In genomic region chr4:176376032-176376614, GRCh38 we compare ENCODE assay signal across 8 cellular contexts. TPM values are rescaled to one million over a fixed set of nuclear protein-coding genes. Genes with fewer than 3 reads are reported as not detected.
DNase-seq lines count a peak whose midpoint lies in the region; ATAC-seq, FAIRE-seq and TF ChIP-seq lines count a peak whose summit lies in the region.

No MANE protein-coding gene starts in this region.

- FAIRE-seq in GM12878 (lab: Jason Lieb, UNC): no peak

- H3K27ac ChIP-seq in GM12878 (ENCODE audit: control insufficient read depth, insufficient read depth): no peak overlapping the region

- POLR2A ChIA-PET in GM12878 (lab: Charles Lee): no interaction called here

- intact Hi-C loops in GM12878 (cut with micrococcal nuclease; ENCODE audit: unreplicated experiment): loop anchor here (2.0 kb wide), 2 partner anchors 267 to 963 kb away; no protein-coding TSS in a partner anchor
- intact Hi-C loops in mucosa of descending colon (cut with DNase I, micrococcal nuclease): loop anchor here (10.0 kb wide), 1 partner anchor 669 kb away; no protein-coding TSS in a partner anchor

- no peak for TF ChIP-seq EP300 in Ishikawa (IDR thresholded peaks at IDR 0.05; ENCODE audit: borderline replicate concordance)
- TF ChIP-seq EP300 in GM12878 (IDR thresholded peaks at IDR 0.05; ENCODE audit: borderline replicate concordance in 1 of 2, control insufficient read depth in 1 of 2, low read depth in 2 of 2, low read length in 2 of 2): no peak

- H3K79me2 ChIP-seq in GM12878 (ENCODE audit: control insufficient read depth, insufficient read depth, low read length): no peaks in the 10 kb centered on the region

- no peak overlapping the region for H3K9ac ChIP-seq in GM12878 (ENCODE audit: control insufficient read depth, insufficient read depth, low read length)

- 0% methylated on average over 2 of the region's 2 CpGs for WGBS in GM12878 (ENCODE audit: insufficient coverage, insufficient replicate concordance, low lambda C conversion rate, missing lambda C conversion rate)

- H3K36me3 ChIP-seq in GM12878 (ENCODE audit: control insufficient read depth in 2 of 2, insufficient read depth in 2 of 2, low read length in 1 of 2) (no peaks in the 10 kb centered on the region), mucosa of descending colon (ENCODE audit: low read depth) (no peaks in the 10 kb centered on the region)

- no TSS peak for BruUV-seq in GM12878 (replicated peaks; lab: Mats Ljungman, UMichigan)

- no peaks in the 10 kb centered on the region for H3K27me3 ChIP-seq in GM12878 (replicated peaks in 1 of 2; ENCODE audit: control insufficient read depth in 2 of 2, insufficient read depth in 2 of 2, low read length in 1 of 2)

- CTCF ChIA-PET in GM12878 (lab: Yijun Ruan, JAX): interaction anchor here (0.6 to 7.6 kb wide), 10 partner anchors 13 to 676 kb away, joined by 3 to 109 read pairs (median 7); no protein-coding TSS in a partner anchor

- no peak overlapping the region for H2AFZ ChIP-seq in GM12878 (ENCODE audit: control insufficient read depth, low read depth, low read length)

- SMC1A ChIA-PET in GM12878 (lab: Charles Lee; ENCODE audit: uncharacterized antibody, unreplicated experiment): interaction anchor here (0.9 to 4.1 kb wide), 3 partner anchors 10 to 682 kb away, joined by 3 to 66 read pairs (median 5); no protein-coding TSS in a partner anchor

- H3K4me3 ChIP-seq in GM12878: no peak overlapping the region
- no peak overlapping the region for H3K4me3 ChIP-seq in mucosa of descending colon

- H3K4me1 ChIP-seq in GM12878 (ENCODE audit: control insufficient read depth, insufficient read depth, low read length): no peaks in the 10 kb centered on the region
- H3K4me1 ChIP-seq in mucosa of descending colon (ENCODE audit: low read depth): no peaks in the 10 kb centered on the region

- ATAC-seq in GM12878: no peak
- no peak for ATAC-seq in mucosa of descending colon
- no peak for ATAC-seq in activated CD4-positive, CD25-positive, alpha-beta regulatory T cell treated with anti-CD3 and anti-CD28 coated beads, Interleukin-2, amount 50 U/mL, for 24 hours

- peak; percentile 43 for DNase-seq in EH (ENCODE audit: low read depth)
- DNase-seq in GM12878 (ENCODE audit: low read depth, low spot score): no peak
- no peak for DNase-seq in mucosa of descending colon
- DNase-seq in nucleus accumbens (lab: John Stamatoyannopoulos, UW): no peak
- no peak for DNase-seq in HuH-7.5 (ENCODE audit: low spot score)
- DNase-seq in ecto neural progenitor cell (ENCODE audit: low spot score): no peak

- TF ChIP-seq POLR2A in GM12878 (IDR thresholded peaks at IDR 0.05; ENCODE audit: low read depth, low read length): no peak

- in situ Hi-C loops in GM12878 (cut with MboI): loop anchor here (5.0 to 10.0 kb wide), 2 partner anchors 269 to 676 kb away; no protein-coding TSS in a partner anchor

- no peak overlapping the region for H3K4me2 ChIP-seq in GM12878 (ENCODE audit: control insufficient read depth, insufficient read depth)

- no peaks in the 10 kb centered on the region for H3K9me3 ChIP-seq in GM12878 (replicated peaks; ENCODE audit: control insufficient read depth, insufficient read depth, low read length)
- no peaks in the 10 kb centered on the region for H3K9me3 ChIP-seq in mucosa of descending colon

- TF ChIP-seq CTCF in GM12878 (IDR thresholded peaks at IDR 0.05 in 2 of 3, conservative IDR thresholded peaks at IDR 0.05 in 1 of 3; ENCODE audit: control insufficient read depth in 2 of 3, extremely low read depth in 1 of 3, insufficient read depth in 1 of 3, low read depth in 3 of 3, low read length in 3 of 3) (peak; percentile 35 to 49 (median 46); a peak in 4 of 6 replicates), mucosa of descending colon (IDR thresholded peaks at IDR 0.05) (peak; percentile 17)

- RAD21 ChIA-PET in GM12878 (lab: Charles Lee; ENCODE audit: unreplicated experiment): interaction anchor here (1.2 to 3.3 kb wide), 3 partner anchors 671 to 681 kb away, joined by 3 to 51 read pairs (median 6); no protein-coding TSS in a partner anchor

- TF ChIP-seq RAD21 in Ishikawa (IDR thresholded peaks at IDR 0.05; ENCODE audit: low read depth) (peak; percentile 53), GM12878 (IDR thresholded peaks at IDR 0.05; ENCODE audit: insufficient read depth, low read depth, low read length) (peak; percentile 52; the same call in 1 of the 2 replicates)

- no peaks in the 10 kb centered on the region for H4K20me1 ChIP-seq in GM12878 (ENCODE audit: control insufficient read depth, insufficient read depth)

TF ChIP-seq in Ishikawa, 13 proteins besides CTCF, POLR2A, EP300 and RAD21 (continues in another document):
- no peak for TF ChIP-seq CEBPB (IDR thresholded peaks at IDR 0.05)
- TF ChIP-seq TCF12 (IDR thresholded peaks at IDR 0.05; ENCODE audit: low read depth): no peak
- no peak for TF ChIP-seq FOXM1 (IDR thresholded peaks at IDR 0.05; ENCODE audit: borderline replicate concordance, low read depth)
- TF ChIP-seq, protein P1, sequence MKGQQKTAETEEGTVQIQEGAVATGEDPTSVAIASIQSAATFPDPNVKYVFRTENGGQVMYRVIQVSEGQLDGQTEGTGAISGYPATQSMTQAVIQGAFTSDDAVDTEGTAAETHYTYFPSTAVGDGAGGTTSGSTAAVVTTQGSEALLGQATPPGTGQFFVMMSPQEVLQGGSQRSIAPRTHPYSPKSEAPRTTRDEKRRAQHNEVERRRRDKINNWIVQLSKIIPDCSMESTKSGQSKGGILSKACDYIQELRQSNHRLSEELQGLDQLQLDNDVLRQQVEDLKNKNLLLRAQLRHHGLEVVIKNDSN (IDR thresholded peaks at IDR 0.05): no peak

TF ChIP-seq in GM12878, 131 proteins besides CTCF, POLR2A, EP300 and RAD21 (continues in another document):
- TF ChIP-seq, protein P2, sequence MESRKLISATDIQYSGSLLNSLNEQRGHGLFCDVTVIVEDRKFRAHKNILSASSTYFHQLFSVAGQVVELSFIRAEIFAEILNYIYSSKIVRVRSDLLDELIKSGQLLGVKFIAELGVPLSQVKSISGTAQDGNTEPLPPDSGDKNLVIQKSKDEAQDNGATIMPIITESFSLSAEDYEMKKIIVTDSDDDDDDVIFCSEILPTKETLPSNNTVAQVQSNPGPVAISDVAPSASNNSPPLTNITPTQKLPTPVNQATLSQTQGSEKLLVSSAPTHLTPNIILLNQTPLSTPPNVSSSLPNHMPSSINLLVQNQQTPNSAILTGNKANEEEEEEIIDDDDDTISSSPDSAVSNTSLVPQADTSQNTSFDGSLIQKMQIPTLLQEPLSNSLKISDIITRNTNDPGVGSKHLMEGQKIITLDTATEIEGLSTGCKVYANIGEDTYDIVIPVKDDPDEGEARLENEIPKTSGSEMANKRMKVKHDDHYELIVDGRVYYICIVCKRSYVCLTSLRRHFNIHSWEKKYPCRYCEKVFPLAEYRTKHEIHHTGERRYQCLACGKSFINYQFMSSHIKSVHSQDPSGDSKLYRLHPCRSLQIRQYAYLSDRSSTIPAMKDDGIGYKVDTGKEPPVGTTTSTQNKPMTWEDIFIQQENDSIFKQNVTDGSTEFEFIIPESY (IDR thresholded peaks at IDR 0.05): no peak
- TF ChIP-seq SMC3 (IDR thresholded peaks at IDR 0.05; ENCODE audit: borderline replicate concordance, low read length): peak; percentile 33; the same call in 1 of the 2 replicates
- TF ChIP-seq, protein P3, sequence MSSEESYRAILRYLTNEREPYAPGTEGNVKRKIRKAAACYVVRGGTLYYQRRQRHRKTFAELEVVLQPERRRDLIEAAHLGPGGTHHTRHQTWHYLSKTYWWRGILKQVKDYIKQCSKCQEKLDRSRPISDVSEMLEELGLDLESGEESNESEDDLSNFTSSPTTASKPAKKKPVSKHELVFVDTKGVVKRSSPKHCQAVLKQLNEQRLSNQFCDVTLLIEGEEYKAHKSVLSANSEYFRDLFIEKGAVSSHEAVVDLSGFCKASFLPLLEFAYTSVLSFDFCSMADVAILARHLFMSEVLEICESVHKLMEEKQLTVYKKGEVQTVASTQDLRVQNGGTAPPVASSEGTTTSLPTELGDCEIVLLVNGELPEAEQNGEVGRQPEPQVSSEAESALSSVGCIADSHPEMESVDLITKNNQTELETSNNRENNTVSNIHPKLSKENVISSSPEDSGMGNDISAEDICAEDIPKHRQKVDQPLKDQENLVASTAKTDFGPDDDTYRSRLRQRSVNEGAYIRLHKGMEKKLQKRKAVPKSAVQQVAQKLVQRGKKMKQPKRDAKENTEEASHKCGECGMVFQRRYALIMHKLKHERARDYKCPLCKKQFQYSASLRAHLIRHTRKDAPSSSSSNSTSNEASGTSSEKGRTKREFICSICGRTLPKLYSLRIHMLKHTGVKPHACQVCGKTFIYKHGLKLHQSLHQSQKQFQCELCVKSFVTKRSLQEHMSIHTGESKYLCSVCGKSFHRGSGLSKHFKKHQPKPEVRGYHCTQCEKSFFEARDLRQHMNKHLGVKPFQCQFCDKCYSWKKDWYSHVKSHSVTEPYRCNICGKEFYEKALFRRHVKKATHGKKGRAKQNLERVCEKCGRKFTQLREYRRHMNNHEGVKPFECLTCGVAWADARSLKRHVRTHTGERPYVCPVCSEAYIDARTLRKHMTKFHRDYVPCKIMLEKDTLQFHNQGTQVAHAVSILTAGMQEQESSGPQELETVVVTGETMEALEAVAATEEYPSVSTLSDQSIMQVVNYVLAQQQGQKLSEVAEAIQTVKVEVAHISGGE (CRISPR knock-in tag; IDR thresholded peaks at IDR 0.05): no peak

RNA-seq across cellular contexts. Expression of gene SPCS3, which starts 56.4 kb away (rescaled TPM):
- 114 and 123 TPM in 2 replicates for total RNA-seq in GM12878 (2013; cell fraction: nucleolus; rRNA removed)
- 83.4 and 92.6 TPM in 2 replicates for total RNA-seq in GM12878 (2014; rRNA removed)
- total RNA-seq in GM12878 (2014; rRNA removed; fragmentation: Illumina TruSeq; extraction: Trizol): 112 and 113 TPM in 2 replicates
- total RNA-seq in GM12878 (2021): 144 and 151 TPM in 2 replicates
- 34.6 TPM for polyA plus RNA-seq in GM12878 (2011; ENCODE audit: low read depth)
- 50.0 and 79.6 TPM in 2 replicates for polyA plus RNA-seq in GM12878 (2011; rRNA removed)
- polyA plus RNA-seq in GM12878 (2011; cell fraction: cytosol; rRNA removed): 19.2 and 19.8 TPM in 2 replicates
- polyA plus RNA-seq in GM12878 (2011; cell fraction: nucleus; rRNA removed): 33.6 and 34.1 TPM in 2 replicates
- polyA plus RNA-seq in GM12878 (2012): 44.5 and 53.0 TPM in 2 replicates
- polyA plus RNA-seq in GM12878 (2014; fragmentation: Illumina TruSeq; extraction: Trizol): 69.4 and 87.6 TPM in 2 replicates
- 10 to 100 TPM; 50.6 to 53.4 TPM for polyA plus RNA-seq in GM12878 (2014; fragmentation: Nextera tagmentation; extraction: Ambion mirVana)
- polyA plus RNA-seq in GM12878 (2014; rRNA removed): 61.6 and 74.4 TPM in 2 replicates
- polyA plus RNA-seq in GM12878 (2016; fragmentation: Nextera tagmentation; extraction: Ambion mirVana): 100 to 1,000 TPM; 114 to 124 TPM
- polyA minus RNA-seq in GM12878 (2011; rRNA and poly(A)+ RNA removed): 26.3 and 26.6 TPM in 2 replicates
- polyA minus RNA-seq in GM12878 (2011; cell fraction: cytosol; rRNA and poly(A)+ RNA removed): 18.4 TPM in 2 replicates
- 45.9 and 79.7 TPM in 2 replicates for polyA minus RNA-seq in GM12878 (2011; cell fraction: nucleus; rRNA and poly(A)+ RNA removed)
- 100 to 1,000 TPM in 2 of 3 donors, 10 to 100 TPM in 1; 72.6 to 152 (median 102) TPM for total RNA-seq in mucosa of descending colon
